13 cellular contexts compared by ENCODE assay signal in genomic region chr21:45357436-45358260, GRCh38. TPM values are rescaled to one million over a fixed set of nuclear protein-coding genes. Genes with fewer than 3 reads are reported as not detected.
DNase-seq lines count a peak whose midpoint lies in the region; ATAC-seq and TF ChIP-seq lines count a peak whose summit lies in the region.
"Had no signal": no experiment of that assay in that cellular context is flagged by ENCODE, and none has a peak within 500 bp of the region (broad histone marks: within the 10 kb centered on the region; RNA-seq: fewer than 3 reads in every experiment).

No MANE protein-coding gene starts in this region.

- H3K4me1 Mint-ChIP-seq in effector memory CD8-positive, alpha-beta T cell (ENCODE audit: low read depth in 2 of 2), result peaks cover 8 to 10% of the 10 kb centered on the region in 2 donors

- TF ChIP-seq EP300 in stomach (IDR thresholded peaks at IDR 0.05), result no peak

- H3K27me3 Mint-ChIP-seq in effector memory CD8-positive, alpha-beta T cell, result peaks cover 39 to 82% of the 10 kb centered on the region in 2 donors

- peaks cover 4% of the 10 kb centered on the region for H3K36me3 Mint-ChIP-seq in effector memory CD8-positive, alpha-beta T cell (ENCODE audit: insufficient read depth)
- H3K36me3 Mint-ChIP-seq: activated naive CD8-positive, alpha-beta T cell treated with anti-CD3 and anti-CD28 coated beads for 36 hours had no signal

- H3K9me3 Mint-ChIP-seq in effector memory CD8-positive, alpha-beta T cell, result no peaks in the 10 kb centered on the region
- H3K9me3 Mint-ChIP-seq: activated CD4-positive, alpha-beta memory T cell treated with anti-CD3 and anti-CD28 coated beads, Interleukin-2, amount 10 ng/mL, durations not matched to agents 7 days and 5 days; activated naive CD8-positive, alpha-beta T cell treated with anti-CD3 and anti-CD28 coated beads for 36 hours had no signal

- no peak for DNase-seq in right lobe of liver
- DNase-seq in stomach, result peak; percentile 60
- no peak for DNase-seq in iPS-NIHi11 (ENCODE audit: low spot score)
- no peak for DNase-seq in effector memory CD8-positive, alpha-beta T cell
- DNase-seq: activated CD4-positive, alpha-beta memory T cell treated with anti-CD3 and anti-CD28 coated beads, Interleukin-2, amount 10 ng/mL, durations not matched to agents 7 days and 5 days; activated naive CD8-positive, alpha-beta T cell treated with anti-CD3 and anti-CD28 coated beads for 36 hours; NCI-H524 treated with DMSO at 0.1 percent for 48 hours; stimulated activated CD4-positive, alpha-beta T cell treated with anti-CD3 and anti-CD28 coated beads, Interleukin-2, amount 100 ng/mL, for 48 hours; SW 1271 had no signal

- peak; percentile 13 to 42 (median 28) for ATAC-seq in right lobe of liver
- ATAC-seq in HG02610 (IDR thresholded peaks at IDR 0.05; ENCODE audit: unreplicated experiment), result no peak
- no peak for ATAC-seq in HG03432 (IDR thresholded peaks at IDR 0.05; ENCODE audit: unreplicated experiment)
- ATAC-seq in effector memory CD8-positive, alpha-beta T cell (replicated peaks), result no peak

- H3K9me3 ChIP-seq in HUES64 (ENCODE audit: insufficient read depth, low read depth, low read length) (no peaks in the 10 kb centered on the region), esophagus (ENCODE audit: control insufficient read depth in 2 of 2, insufficient read depth in 1 of 2, low read depth in 1 of 2, low read length in 1 of 2) (peaks cover 0 to 3% of the 10 kb centered on the region in 2 donors), right lobe of liver (no peaks in the 10 kb centered on the region), stomach (no peaks in the 10 kb centered on the region)

- no peak overlapping the region for H3K27ac Mint-ChIP-seq in effector memory CD8-positive, alpha-beta T cell
- H3K27ac Mint-ChIP-seq: activated CD4-positive, alpha-beta memory T cell treated with anti-CD3 and anti-CD28 coated beads, Interleukin-2, amount 10 ng/mL, durations not matched to agents 7 days and 5 days; activated naive CD8-positive, alpha-beta T cell treated with anti-CD3 and anti-CD28 coated beads for 36 hours had no signal

- WGBS in HUES64, result 90% methylated on average over 41 of the region's 41 CpGs
- WGBS in esophagus, 2 donors, result 50 to 59% methylated on average over 40 to 41 of the region's 41 CpGs
- WGBS in right lobe of liver (ENCODE audit: insufficient coverage, low coverage, low lambda C conversion rate, missing lambda C conversion rate), result 85% methylated on average over 18 of the region's 41 CpGs
- 43 to 61% (median 49%) methylated on average over 37 to 41 of the region's 41 CpGs for WGBS in stomach, 5 donors

- TF ChIP-seq POLR2A in right lobe of liver (IDR thresholded peaks at IDR 0.05) (no peak), stomach (IDR thresholded peaks at IDR 0.05) (no peak)

- no peak overlapping the region for H3K4me3 Mint-ChIP-seq in effector memory CD8-positive, alpha-beta T cell
- H3K4me3 Mint-ChIP-seq: activated CD4-positive, alpha-beta memory T cell treated with anti-CD3 and anti-CD28 coated beads, Interleukin-2, amount 10 ng/mL, durations not matched to agents 7 days and 5 days; activated naive CD8-positive, alpha-beta T cell treated with anti-CD3 and anti-CD28 coated beads for 36 hours had no signal

- no peak overlapping the region for H3K9ac ChIP-seq in HUES64 (ENCODE audit: low read depth, low read length)

- H3K4me1 ChIP-seq in HUES64 (ENCODE audit: insufficient read depth, low read length) (peaks cover 9% of the 10 kb centered on the region; the same call in 1 of the 2 replicates), esophagus (ENCODE audit: control insufficient read depth in 2 of 2, insufficient read depth in 2 of 2, low read length in 1 of 2) (peaks cover 0 to 4% of the 10 kb centered on the region in 2 donors), right lobe of liver (no peaks in the 10 kb centered on the region), stomach (peaks cover 14 to 22% (median 16%) of the 10 kb centered on the region in 4 donors)

- H3K4me3 ChIP-seq in HUES64 (ENCODE audit: low read length), result no peak overlapping the region
- H3K4me3 ChIP-seq in esophagus (ENCODE audit: low read depth in 1 of 2, low read length in 2 of 2), result no peak overlapping the region
- no peak overlapping the region for H3K4me3 ChIP-seq in right lobe of liver
- peak overlapping the region in 2 of 4 donors; percentile 0 to 5 for H3K4me3 ChIP-seq in stomach

- TF ChIP-seq CTCF in right lobe of liver (IDR thresholded peaks at IDR 0.05), result no peak
- no peak for TF ChIP-seq CTCF in stomach (IDR thresholded peaks at IDR 0.05)

- intact Hi-C loops in right lobe of liver (cut with DNase I) (no loop called here), stomach (cut with DNase I; ENCODE audit: low total_unique reads) (no loop called here)

- H3K27ac ChIP-seq in HUES64 (ENCODE audit: low read depth, low read length) (peak overlapping the region; percentile 69; the same call in 1 of the 2 replicates), esophagus (ENCODE audit: low read depth in 2 of 2, low read length in 1 of 2) (peak overlapping the region; percentile 34 to 48), right lobe of liver (peak overlapping the region; percentile 23 to 45 (median 38)), stomach (peak overlapping the region in 4 of 5 donors; percentile 64 to 79 (median 72))

- no peaks in the 10 kb centered on the region for H3K27me3 ChIP-seq in HUES64 (ENCODE audit: insufficient read depth, low read length)
- no peaks in the 10 kb centered on the region for H3K27me3 ChIP-seq in esophagus (ENCODE audit: control insufficient read depth in 1 of 2, insufficient read depth in 2 of 2, low read length in 2 of 2)
- no peaks in the 10 kb centered on the region for H3K27me3 ChIP-seq in right lobe of liver
- peaks cover 0 to 5% (median 0%) of the 10 kb centered on the region in 3 donors for H3K27me3 ChIP-seq in stomach

- H3K36me3 ChIP-seq in HUES64 (ENCODE audit: insufficient read depth, low read length) (no peaks in the 10 kb centered on the region), esophagus (ENCODE audit: control insufficient read depth in 2 of 2, insufficient read depth in 2 of 2, low read length in 1 of 2) (no peaks in the 10 kb centered on the region), right lobe of liver (no peaks in the 10 kb centered on the region), stomach (no peaks in the 10 kb centered on the region)

RNA-seq across cellular contexts. Expression of gene COL18A1, which starts 47.3 kb away (rescaled TPM):
- 84.3 TPM for polyA plus RNA-seq in HUES64 (2013, experiment 1 of 2)
- polyA plus RNA-seq in HUES64 (2013, experiment 2 of 2), result 87.8 TPM
- polyA plus RNA-seq in esophagus (10 to 100 TPM; 29.7 to 29.9 TPM), stomach (10 to 100 TPM; 20.0 to 34.3 (median 20.7) TPM)
- total RNA-seq in right lobe of liver (100 to 1,000 TPM; 261 to 487 (median 297) TPM), stomach (100 to 1,000 TPM in 1 of 5 donors, 10 to 100 TPM in 4; 19.8 to 212 (median 34.9) TPM)

Comparison
In these comparisons a context has a peak if more than half of its experiments do, and no peak if none do; other contexts are left out.
1. ATAC-seq: peak in right lobe of liver (4 of 4); none in HG02610 (single experiment), HG03432 (single experiment) and effector memory CD8-positive, alpha-beta T cell (single experiment).
2. Peak in every context shown above with its lines, with median percentiles within 50 percentile points of each other: H3K27ac ChIP-seq.